ENCODE assay signal across 3 cellular contexts in the genomic region with DNA sequence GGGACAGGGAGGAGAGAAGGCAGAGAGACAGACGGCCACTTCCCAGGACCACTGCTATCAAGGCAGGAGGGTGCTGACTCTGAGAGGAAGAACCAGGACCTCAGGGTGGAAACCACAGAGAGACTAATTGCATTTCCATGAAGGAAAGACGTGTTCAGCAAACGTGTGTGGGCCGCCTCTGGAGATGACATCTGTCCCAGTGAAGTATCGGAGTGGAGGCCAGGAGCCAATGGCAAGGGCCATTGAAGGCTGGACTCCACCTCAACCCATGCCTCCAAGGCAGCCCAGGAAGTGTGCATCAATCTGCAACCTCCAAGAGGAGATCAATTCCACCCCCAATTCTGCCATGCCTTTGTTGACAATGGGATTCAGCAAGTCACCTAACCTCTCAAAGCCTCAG.
"Had no signal": no experiment of that assay in that cellular context is flagged by ENCODE, and none has a peak within 500 bp of the region (broad histone marks: within the 10 kb centered on the region; RNA-seq: fewer than 3 reads in every experiment).

No MANE protein-coding gene starts in this region.

- H3K27ac Mint-ChIP-seq: H9 had no signal

- H3K27ac ChIP-seq: GM23248 had no signal

- DNase-seq: GOT3, H9 had no signal

- H3K4me3 ChIP-seq: GM23248 had no signal

- H3K4me3 Mint-ChIP-seq: H9 had no signal

- H3K9me3 Mint-ChIP-seq: H9 had no signal

- H2AFZ ChIP-seq: GM23248 had no signal
